30 cellular contexts compared by ENCODE assay signal in the genomic region with DNA sequence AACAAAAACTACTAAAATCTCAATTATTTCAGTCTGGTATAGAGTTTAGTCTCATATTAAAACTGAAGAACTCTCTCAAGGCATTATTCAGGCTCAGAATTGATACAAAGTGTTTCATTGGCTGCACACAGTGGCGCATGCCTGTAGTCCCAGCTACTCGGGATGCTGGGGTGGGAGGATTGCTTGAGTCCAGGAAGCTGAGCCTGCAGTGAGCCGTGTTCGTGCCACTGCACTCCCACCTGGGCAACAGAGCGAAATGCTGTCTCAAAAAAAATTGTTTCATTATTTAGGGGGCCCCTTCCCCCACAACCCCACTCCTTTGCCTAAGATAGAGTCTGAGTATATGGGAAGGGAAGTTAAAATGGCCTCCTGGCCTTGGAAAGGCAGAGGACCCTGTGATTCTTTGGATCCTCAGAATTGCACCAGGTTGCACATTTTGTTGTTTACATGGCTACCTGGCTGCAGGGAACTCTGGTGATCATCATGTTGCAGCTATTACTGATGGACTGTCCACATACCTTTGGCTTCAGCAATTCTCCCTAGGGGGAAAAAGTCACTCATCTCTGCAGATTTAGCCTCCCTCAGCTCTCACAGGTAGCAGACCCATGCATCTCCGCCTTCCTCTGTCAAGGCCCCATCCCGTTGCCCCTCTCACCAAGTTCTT.
"Had no signal": no experiment of that assay in that cellular context is flagged by ENCODE, and none has a peak within 500 bp of the region (broad histone marks: within the 10 kb centered on the region; RNA-seq: fewer than 3 reads in every experiment).

No MANE protein-coding gene starts in this region.

- H3K4me3 Mint-ChIP-seq: activated B cell treated with CpG ODN at 0.5 μM for 24 hours; activated CD4-positive, alpha-beta memory T cell treated with anti-CD3 and anti-CD28 coated beads for 36 hours; activated CD4-positive, alpha-beta T cell treated with anti-CD3 and anti-CD28 coated beads for 36 hours; activated CD4-positive, alpha-beta T cell treated with anti-CD3 and anti-CD28 coated beads, Interleukin-2, amount 10 ng/mL, durations not matched to agents 24 days and 14 days; activated naive CD8-positive, alpha-beta T cell; activated T-cell treated with anti-CD3 and anti-CD28 coated beads, Interleukin-2, amount 50 U/mL, for 4 hours; activated T-helper 17 cell treated with anti-CD3 and anti-CD28 coated beads, Interleukin-2, amount 50 U/mL, for 72 hours; central memory CD8-positive, alpha-beta T cell; dendritic cell treated with granulocyte-macrophage colony-stimulating factor and Interleukin-4, amounts not matched to agents 40 ng/mL and 50 ng/mL, for 4 days; endodermal cell; T-cell; T-helper 1 cell treated with Interleukin-12 subunit alpha and Interleukin-12 subunit beta and Interleukin-4 antibody, amounts not matched to agents 30 μg/mL and 1 μg/mL, for 36 hours; T-helper 2 cell treated with Interferon-gamma antibody and Interleukin-4, amounts not matched to agents 5 μg/mL and 100 μg/mL, for 36 hours had no signal

- H3K27ac ChIP-seq: brain microvascular endothelial cell, coronary artery, WERI-Rb-1 had no signal

- H3K36me3 Mint-ChIP-seq: activated CD4-positive, alpha-beta memory T cell treated with anti-CD3 and anti-CD28 coated beads for 36 hours; activated naive CD8-positive, alpha-beta T cell; T-cell had no signal

- H3K4me3 ChIP-seq: coronary artery, dorsolateral prefrontal cortex had no signal

- H3K9me3 Mint-ChIP-seq: activated B cell treated with CpG ODN at 0.5 μM for 24 hours; activated CD4-positive, alpha-beta memory T cell treated with anti-CD3 and anti-CD28 coated beads for 36 hours; activated T-helper 17 cell treated with anti-CD3 and anti-CD28 coated beads, Interleukin-2, amount 50 U/mL, for 72 hours; central memory CD8-positive, alpha-beta T cell; dendritic cell treated with granulocyte-macrophage colony-stimulating factor and Interleukin-4, amounts not matched to agents 40 ng/mL and 50 ng/mL, for 4 days; endodermal cell; T-helper 2 cell treated with Interferon-gamma antibody and Interleukin-4, amounts not matched to agents 5 μg/mL and 100 μg/mL, for 36 hours had no signal

- H3K27me3 Mint-ChIP-seq: activated B cell treated with CpG ODN at 0.5 μM for 24 hours; activated CD4-positive, alpha-beta T cell treated with anti-CD3 and anti-CD28 coated beads, Interleukin-2, amount 10 ng/mL, durations not matched to agents 24 days and 14 days; dendritic cell treated with granulocyte-macrophage colony-stimulating factor and Interleukin-4, amounts not matched to agents 40 ng/mL and 50 ng/mL, for 4 days had no signal

- H3K27me3 ChIP-seq: brain microvascular endothelial cell, dorsolateral prefrontal cortex had no signal

- H3K36me3 ChIP-seq: brain microvascular endothelial cell, WERI-Rb-1 had no signal

- ATAC-seq: activated CD4-positive, alpha-beta T cell treated with anti-CD3 and anti-CD28 coated beads for 36 hours; activated T-cell treated with anti-CD3 and anti-CD28 coated beads, Interleukin-2, amount 50 U/mL, for 4 hours; activated T-helper 17 cell treated with anti-CD3 and anti-CD28 coated beads, Interleukin-2, amount 50 U/mL, for 72 hours; esophagus mucosa; T-cell had no signal

- H3K27ac Mint-ChIP-seq: activated B cell treated with CpG ODN at 0.5 μM for 24 hours; activated CD4-positive, alpha-beta memory T cell treated with anti-CD3 and anti-CD28 coated beads for 36 hours; activated CD4-positive, alpha-beta T cell treated with anti-CD3 and anti-CD28 coated beads for 36 hours; activated CD4-positive, alpha-beta T cell treated with anti-CD3 and anti-CD28 coated beads, Interleukin-2, amount 10 ng/mL, durations not matched to agents 24 days and 14 days; activated naive CD8-positive, alpha-beta T cell; activated T-helper 17 cell treated with anti-CD3 and anti-CD28 coated beads, Interleukin-2, amount 50 U/mL, for 72 hours; dendritic cell treated with granulocyte-macrophage colony-stimulating factor and Interleukin-4, amounts not matched to agents 40 ng/mL and 50 ng/mL, for 4 days; endodermal cell; T-cell; T-helper 1 cell treated with Interleukin-12 subunit alpha and Interleukin-12 subunit beta and Interleukin-4 antibody, amounts not matched to agents 30 μg/mL and 1 μg/mL, for 36 hours; T-helper 2 cell treated with Interferon-gamma antibody and Interleukin-4, amounts not matched to agents 5 μg/mL and 100 μg/mL, for 36 hours had no signal

- DNase-seq: activated B cell treated with CpG ODN at 0.5 μM for 24 hours; activated CD4-positive, alpha-beta memory T cell treated with anti-CD3 and anti-CD28 coated beads for 36 hours; activated CD4-positive, alpha-beta T cell treated with anti-CD3 and anti-CD28 coated beads for 36 hours; activated CD4-positive, alpha-beta T cell treated with anti-CD3 and anti-CD28 coated beads, Interleukin-2, amount 10 ng/mL, durations not matched to agents 24 days and 14 days; activated CD4-positive, CD25-positive, alpha-beta regulatory T cell treated with anti-CD3 and anti-CD28 coated beads, Interleukin-2, amount 50 U/mL, for 72 hours; activated CD8-positive, alpha-beta memory T cell treated with anti-CD3 and anti-CD28 coated beads, Interleukin-2, amount 50 U/mL, for 48 hours; activated effector memory CD4-positive, alpha-beta T cell treated with Interleukin-2 at 50 U/mL for 16 hours; activated gamma-delta T cell treated with Interleukin-2 at 50 U/mL for 16 hours; activated naive CD4-positive, alpha-beta T cell treated with anti-CD3 and anti-CD28 coated beads, Interleukin-2, amount 50 U/mL, for 16 hours; activated naive CD4-positive, alpha-beta T cell treated with Interleukin-2 at 50 U/mL for 16 hours; activated T-cell treated with anti-CD3 and anti-CD28 coated beads, Interleukin-2, amount 50 U/mL, for 4 hours; amniotic stem cell; anterior cingulate cortex; brain microvascular endothelial cell; dorsolateral prefrontal cortex; effector memory CD4-positive, alpha-beta T cell; endodermal cell; foreskin fibroblast; SW 1271; T-cell; T1000; WERI-Rb-1 had no signal

- H3K4me1 Mint-ChIP-seq: activated CD4-positive, alpha-beta T cell treated with anti-CD3 and anti-CD28 coated beads for 36 hours; activated CD4-positive, alpha-beta T cell treated with anti-CD3 and anti-CD28 coated beads, Interleukin-2, amount 10 ng/mL, durations not matched to agents 24 days and 14 days; activated T-helper 17 cell treated with anti-CD3 and anti-CD28 coated beads, Interleukin-2, amount 50 U/mL, for 72 hours; central memory CD8-positive, alpha-beta T cell; endodermal cell; T-cell had no signal
